8 cellular contexts compared by ENCODE assay signal in genomic region chr5:5494489-5495402, GRCh38.
DNase-seq lines count a peak whose midpoint lies in the region; ATAC-seq and TF ChIP-seq lines count a peak whose summit lies in the region.

No MANE protein-coding gene starts in this region.

- H3F3A ChIP-seq in SK-N-SH (replicated peaks; ENCODE audit: insufficient read depth) = peaks cover 9% of the 10 kb centered on the region

- H3K4me3 ChIP-seq in SK-N-SH (ENCODE audit: low read depth in 2 of 2, low read length in 1 of 2) = no peak overlapping the region

- no peaks in the 10 kb centered on the region for H3K79me2 ChIP-seq in SK-N-SH (ENCODE audit: insufficient read depth)

- TF ChIP-seq EP300 in SK-N-SH (IDR thresholded peaks at IDR 0.05; ENCODE audit: borderline replicate concordance in 1 of 2, low read depth in 1 of 2, low read length in 1 of 2) = no peak

- H3K9me2 ChIP-seq in SK-N-SH = no peaks in the 10 kb centered on the region

- H3K36me3 ChIP-seq in SK-N-SH (replicated peaks in 1 of 2; ENCODE audit: control insufficient read depth in 1 of 2, insufficient read depth in 2 of 2, low read length in 1 of 2) = peaks cover 8 to 10% of the 10 kb centered on the region in 2 experiments

- no peak overlapping the region for H3K9ac ChIP-seq in SK-N-SH

- no peaks in the 10 kb centered on the region for H3K9me3 ChIP-seq in SK-N-SH

- no peak overlapping the region for H3K4me2 ChIP-seq in SK-N-SH

- TF ChIP-seq RAD21 in SK-N-SH (IDR thresholded peaks at IDR 0.05; ENCODE audit: low read length) = no peak

- H2AFZ ChIP-seq in SK-N-SH (ENCODE audit: low read depth) = no peak overlapping the region

- POLR2A ChIA-PET in SK-N-SH (lab: Yijun Ruan, JAX) = no interaction called here

- H3K27ac ChIP-seq in SK-N-SH (ENCODE audit: low read depth in 2 of 2, low read length in 1 of 2) = peak overlapping the region in 1 of 2 experiments; percentile 14; a peak in 1 of 4 replicates

- WGBS in SK-N-SH (ENCODE audit: low lambda C conversion rate) = 96% methylated on average over 34 of the region's 62 CpGs

- peak; percentile 24 for DNase-seq in SK-N-SH
- peak; percentile 77 to 84 (median 82) for DNase-seq in T-helper 1 cell
- DNase-seq in amygdala (lab: John Stamatoyannopoulos, UW) = peak in 29 of 56 donors; percentile 11 to 84 (median 32)
- DNase-seq in iPS DF 4.7 (ENCODE audit: extremely low read depth, low spot score) = peak; percentile 53
- peak; percentile 60 to 64 for DNase-seq in stimulated activated CD4-positive, alpha-beta T cell treated with anti-CD3 and anti-CD28 coated beads, Interleukin-1b, Interleukin-23, amount 100 ng/mL, for 1 hour (ENCODE audit: low read depth in 2 of 2)
- no peak for DNase-seq in NCI-H1092 (lab: John Stamatoyannopoulos, UW)

- CTCF ChIA-PET in SK-N-SH (lab: Yijun Ruan, JAX) = interaction anchor here (0.8 to 2.1 kb wide), 6 partner anchors 544 to 1251 kb away, joined by 3 to 9 read pairs (median 4); partner anchors contain the start of gene UBE2QL1

- peaks cover 0 to 24% of the 10 kb centered on the region in 2 experiments; a peak in 2 of 4 replicates for H3K4me1 ChIP-seq in SK-N-SH (ENCODE audit: control insufficient read depth in 1 of 2, insufficient read depth in 2 of 2, low read depth in 1 of 2, low read length in 1 of 2)

- H3K27me3 ChIP-seq in SK-N-SH (ENCODE audit: insufficient read depth) = no peaks in the 10 kb centered on the region

- no peak for ATAC-seq in SK-N-SH treated with all-trans-retinoic acid at 6 μM for 48 hours
- peak; percentile 88 for ATAC-seq in HG03175 (IDR thresholded peaks at IDR 0.05; ENCODE audit: unreplicated experiment)

- no peaks in the 10 kb centered on the region for H4K20me1 ChIP-seq in SK-N-SH (ENCODE audit: insufficient read depth)

- no peak for TF ChIP-seq CTCF in SK-N-SH (IDR thresholded peaks at IDR 0.05)

TF ChIP-seq in SK-N-SH, 30 proteins besides CTCF, POLR2A, EP300 and RAD21:
- TF ChIP-seq NRF1 (IDR thresholded peaks at IDR 0.05; ENCODE audit: low read depth, low read length) (no peak), RCOR1 (IDR thresholded peaks at IDR 0.05; ENCODE audit: low read length) (no peak), RXRA (IDR thresholded peaks at IDR 0.05; ENCODE audit: borderline replicate concordance, low read depth) (no peak), MEF2A (IDR thresholded peaks at IDR 0.05; ENCODE audit: borderline replicate concordance, low read depth) (no peak), TAF1 (IDR thresholded peaks at IDR 0.05; ENCODE audit: borderline replicate concordance, low read depth, low read length) (no peak), TCF12 (IDR thresholded peaks at IDR 0.05) (no peak), GATA2 (CRISPR knock-in tag; IDR thresholded peaks at IDR 0.05) (no peak), CHD2 (IDR thresholded peaks at IDR 0.05; ENCODE audit: low read length, partially characterized antibody) (no peak), USF2 (IDR thresholded peaks at IDR 0.05; ENCODE audit: borderline replicate concordance, low read depth, low read length) (no peak), PBX3 (IDR thresholded peaks at IDR 0.05) (no peak), IRF3 (IDR thresholded peaks at IDR 0.05; ENCODE audit: low read depth, low read length) (no peak), MXI1 (IDR thresholded peaks at IDR 0.05; ENCODE audit: low read depth, low read length) (no peak), USF1 (IDR thresholded peaks at IDR 0.05; ENCODE audit: borderline replicate concordance, low read depth) (no peak), GABPA (IDR thresholded peaks at IDR 0.05; ENCODE audit: low read depth) (no peak)

TF ChIP-seq in SK-N-SH treated with all-trans-retinoic acid at 6 μM for 48 hours, 23 proteins besides CTCF, POLR2A, EP300 and RAD21:
- TF ChIP-seq SNAI2 (CRISPR knock-in tag; IDR thresholded peaks at IDR 0.05) = no peak
TF ChIP-seq in SK-N-SH treated with all-trans-retinoic acid at 6 μM for 48 hours: peak in this region for 0.
